In the genomic region with DNA sequence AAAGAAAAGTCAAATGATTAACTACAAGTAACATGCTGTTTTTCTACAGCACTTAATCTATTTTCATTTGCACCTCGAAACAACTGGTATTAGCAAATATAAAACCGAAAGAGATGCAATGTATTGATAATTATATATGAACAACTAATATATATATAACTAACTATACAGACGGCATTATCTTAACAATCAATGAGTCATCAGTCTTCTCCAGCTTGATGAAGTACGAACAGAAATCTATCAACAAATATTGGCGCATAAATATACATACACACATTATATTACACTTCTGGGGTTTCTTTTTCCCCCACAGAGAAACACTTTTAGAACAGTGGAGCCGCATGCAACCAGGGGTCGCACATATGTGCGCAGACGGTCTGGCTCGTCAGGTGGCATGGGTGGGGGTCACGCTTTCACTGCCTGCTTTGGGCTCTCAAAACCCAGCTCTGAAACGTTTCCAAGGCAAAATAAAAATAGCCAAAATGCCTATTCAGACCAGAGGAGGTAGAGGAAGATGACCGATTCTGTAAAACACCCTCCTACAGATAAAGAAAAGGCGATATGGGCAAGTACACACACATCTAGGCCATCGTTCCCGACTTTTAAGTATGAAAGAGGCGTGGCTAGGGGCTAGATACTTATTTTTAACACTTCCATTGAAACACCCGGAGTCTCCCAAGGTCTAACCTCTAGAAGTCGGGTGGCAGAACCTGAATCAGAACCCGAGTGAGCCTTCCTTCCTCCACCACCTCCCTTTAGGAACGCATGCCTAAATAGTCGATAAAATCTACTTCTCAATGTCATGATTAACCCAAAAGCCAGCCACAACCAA, we compare ENCODE assay signal across 8 cellular contexts. TPM values are rescaled to one million over a fixed set of nuclear protein-coding genes. Genes with fewer than 3 reads are reported as not detected.
DNase-seq lines count a peak whose midpoint lies in the region; ATAC-seq and TF ChIP-seq lines count a peak whose summit lies in the region.

No MANE protein-coding gene starts in this region.

- H3K27me3 ChIP-seq in heart left ventricle (no peaks in the 10 kb centered on the region), iPS-18a (ENCODE audit: control insufficient read depth, insufficient read depth, low read length) (no peaks in the 10 kb centered on the region), stomach smooth muscle (ENCODE audit: control insufficient read depth in 1 of 2, insufficient read depth in 2 of 2, low read length in 2 of 2) (no peaks in the 10 kb centered on the region)

- no peak for ATAC-seq in heart left ventricle
- ATAC-seq in left ventricle myocardium superior, result no peak
- no peak for ATAC-seq in HG02870 (IDR thresholded peaks at IDR 0.05; ENCODE audit: unreplicated experiment)

- peak overlapping the region in 11 of 12 donors; percentile 93 to 99 (median 96) for H3K27ac ChIP-seq in heart left ventricle
- no peak overlapping the region for H3K27ac ChIP-seq in iPS-18a (ENCODE audit: low read length)
- peak overlapping the region; percentile 42 for H3K27ac ChIP-seq in stomach smooth muscle (ENCODE audit: low read length)

- peaks cover 0 to 6% (median 0%) of the 10 kb centered on the region in 12 donors for H3K9me3 ChIP-seq in heart left ventricle
- no peaks in the 10 kb centered on the region for H3K9me3 ChIP-seq in iPS-18a (ENCODE audit: control insufficient read depth, low read depth, low read length)
- no peaks in the 10 kb centered on the region for H3K9me3 ChIP-seq in stomach smooth muscle (ENCODE audit: control insufficient read depth in 2 of 2, low read length in 2 of 2)

- H3K9ac ChIP-seq in iPS-18a (ENCODE audit: low read length) (peak overlapping the region; percentile 67), stomach smooth muscle (ENCODE audit: low read length in 2 of 2) (peak overlapping the region; percentile 22 to 49)

- intact Hi-C loops in heart left ventricle (cut with DNase I), result loop anchor here in 7 of 10 donors (5.0 to 10.0 kb wide), 6 partner anchors 40 to 130 kb away; partner anchors contain the start of gene KIF5B (in 1 of the 7)
- intact Hi-C loops in left ventricle myocardium superior (cut with micrococcal nuclease), result loop anchor here (10.0 kb wide), 1 partner anchor 62 kb away; no protein-coding TSS in a partner anchor

- H3K4me1 ChIP-seq in heart left ventricle (peaks cover 0 to 49% (median 28%) of the 10 kb centered on the region in 12 donors), iPS-18a (ENCODE audit: control insufficient read depth, low read depth, low read length) (peaks cover 14% of the 10 kb centered on the region), stomach smooth muscle (ENCODE audit: control insufficient read depth, insufficient read depth, low read length) (peaks cover 11% of the 10 kb centered on the region)

- DNase-seq in heart left ventricle (no peak), left ventricle myocardium superior (no peak), NCI-H1105 treated with DMSO at 0.1 percent for 48 hours (lab: John Stamatoyannopoulos, UW) (no peak), DMS153 treated with DMSO at 0.1 percent for 48 hours (lab: John Stamatoyannopoulos, UW; ENCODE audit: unreplicated experiment) (no peak)
- peak; percentile 24 to 27 for DNase-seq in activated T-cell treated with anti-CD3 and anti-CD28 coated beads, Interleukin-2, amount 50 U/mL, for 48 hours

- 30 to 36% (median 31%) methylated on average over 22 of the region's 22 CpGs for WGBS in heart left ventricle, 4 donors

- peak overlapping the region; percentile 66 to 97 (median 90) for H3K4me3 ChIP-seq in heart left ventricle
- peak overlapping the region; percentile 83 for H3K4me3 ChIP-seq in iPS-18a (ENCODE audit: low read length)
- H3K4me3 ChIP-seq in stomach smooth muscle (ENCODE audit: low read length in 2 of 2), result peak overlapping the region; percentile 68 to 89

- H3K36me3 ChIP-seq in heart left ventricle (no peaks in the 10 kb centered on the region), iPS-18a (ENCODE audit: control insufficient read depth, low read depth, low read length) (no peaks in the 10 kb centered on the region), stomach smooth muscle (ENCODE audit: control insufficient read depth in 2 of 2, insufficient read depth in 2 of 2, low read length in 2 of 2) (no peaks in the 10 kb centered on the region)

- no peak for TF ChIP-seq POLR2A in heart left ventricle (IDR thresholded peaks at IDR 0.05)

- TF ChIP-seq CTCF in heart left ventricle (IDR thresholded peaks at IDR 0.05), result no peak

RNA-seq across cellular contexts. Expression of gene ARHGAP12, which starts 1.6 kb away (rescaled TPM):
- total RNA-seq in heart left ventricle, result 10 to 100 TPM; 17.6 to 27.6 (median 21.2) TPM
- 10 to 100 TPM; 11.5 to 18.7 TPM for polyA plus RNA-seq in heart left ventricle
- total RNA-seq in left ventricle myocardium superior, result 21.1 TPM

Comparison
In these comparisons a context has a peak if more than half of its experiments do, and no peak if none do; other contexts are left out.
1. DNase-seq: peak in activated T-cell treated with anti-CD3 and anti-CD28 coated beads, Interleukin-2, amount 50 U/mL, for 48 hours (2 of 2); none in heart left ventricle (0 of 5), left ventricle myocardium superior (single experiment), NCI-H1105 treated with DMSO at 0.1 percent for 48 hours (single experiment) and DMS153 treated with DMSO at 0.1 percent for 48 hours (single experiment).
2. Peak in every context shown above with its lines, with median percentiles within 50 percentile points of each other: H3K4me3 ChIP-seq.